In genomic region chr22:43301866-43302265, GRCh38 we compare ENCODE assay signal across 14 cellular contexts. TPM values are rescaled to one million over a fixed set of nuclear protein-coding genes. Genes with fewer than 3 reads are reported as not detected.
A peak's percentile ranks its signal among the peaks of the same experiment; 100 is the strongest.
DNase-seq lines count a peak whose midpoint lies in the region; ATAC-seq and TF ChIP-seq lines count a peak whose summit lies in the region.
"Had no signal": no experiment of that assay in that cellular context is flagged by ENCODE, and none has a peak within 500 bp of the region (broad histone marks: within the 10 kb centered on the region; RNA-seq: fewer than 3 reads in every experiment).

No MANE protein-coding gene starts in this region.

- H3K36me3 ChIP-seq in right atrium auricular region (no peaks in the 10 kb centered on the region), gastroesophageal sphincter (no peaks in the 10 kb centered on the region), neural progenitor cell (no peaks in the 10 kb centered on the region), tibial nerve (no peaks in the 10 kb centered on the region)
- H3K36me3 ChIP-seq: BLaER1 treated with 17β-estradiol and CSF1 and Interleukin-3, amounts not matched to agents 10 nM and 100 nM had no signal

- WGBS in gastroesophageal sphincter (ENCODE audit: low coverage in 1 of 2), 2 donors: 80% methylated on average over 1 of the region's 10 CpGs; no CpG with 5 or more reads in 1 of the 2 donors
- 78 to 91% methylated on average over 7 to 10 of the region's 10 CpGs for WGBS in tibial nerve, 2 donors

- TF ChIP-seq CTCF in right atrium auricular region (IDR thresholded peaks at IDR 0.05) (no peak), gastroesophageal sphincter (IDR thresholded peaks at IDR 0.05) (no peak), neural progenitor cell (IDR thresholded peaks at IDR 0.05) (no peak), tibial nerve (IDR thresholded peaks at IDR 0.05) (no peak)

- CTCF ChIA-PET in activated CD4-positive, alpha-beta memory T cell treated with anti-CD3 and anti-CD28 coated beads, Interleukin-2, amount 10 ng/mL, durations not matched to agents 7 days and 5 days (lab: Charles Lee): no interaction called here

- H3K36me3 Mint-ChIP-seq in neural progenitor cell: peaks cover 3% of the 10 kb centered on the region
- H3K36me3 Mint-ChIP-seq in T-helper 2 cell treated with Interferon-gamma antibody and Interleukin-4, amounts not matched to agents 5 μg/mL and 100 μg/mL, for 36 hours (ENCODE audit: low read depth): no peaks in the 10 kb centered on the region
- H3K36me3 Mint-ChIP-seq in activated CD4-positive, alpha-beta memory T cell treated with anti-CD3 and anti-CD28 coated beads, Interleukin-2, amount 10 ng/mL, durations not matched to agents 7 days and 5 days (ENCODE audit: low read depth): no peaks in the 10 kb centered on the region
- H3K36me3 Mint-ChIP-seq: CD4-positive, CD25-positive, alpha-beta regulatory T cell had no signal

- H3K27ac ChIP-seq in right atrium auricular region (no peak overlapping the region), gastroesophageal sphincter (peak overlapping the region; percentile 21 to 90 (median 67)), neural progenitor cell (no peak overlapping the region), tibial nerve (peak overlapping the region in 3 of 4 donors; percentile 23 to 89 (median 73))
- H3K27ac ChIP-seq: 22Rv1, GM23248 had no signal

- peak overlapping the region; percentile 76 for H3K27ac Mint-ChIP-seq in neural progenitor cell
- H3K27ac Mint-ChIP-seq in T-helper 2 cell treated with Interferon-gamma antibody and Interleukin-4, amounts not matched to agents 5 μg/mL and 100 μg/mL, for 36 hours: no peak overlapping the region
- no peak overlapping the region for H3K27ac Mint-ChIP-seq in activated CD4-positive, alpha-beta memory T cell treated with anti-CD3 and anti-CD28 coated beads, Interleukin-2, amount 10 ng/mL, durations not matched to agents 7 days and 5 days
- H3K27ac Mint-ChIP-seq: CD4-positive, CD25-positive, alpha-beta regulatory T cell had no signal

- H3K27me3 ChIP-seq in right atrium auricular region (no peaks in the 10 kb centered on the region), gastroesophageal sphincter (no peaks in the 10 kb centered on the region), neural progenitor cell (no peaks in the 10 kb centered on the region), tibial nerve (no peaks in the 10 kb centered on the region)
- H3K27me3 ChIP-seq: BLaER1 treated with 17β-estradiol and CSF1 and Interleukin-3, amounts not matched to agents 10 nM and 100 nM had no signal

- H2AFZ ChIP-seq in neural progenitor cell (replicated peaks): no peak overlapping the region
- H2AFZ ChIP-seq: GM23248 had no signal

- intact Hi-C loops in Right ventricle myocardium inferior (cut with DNase I): no loop called here

- H3K4me1 Mint-ChIP-seq in neural progenitor cell: peaks cover 70% of the 10 kb centered on the region
- H3K4me1 Mint-ChIP-seq in T-helper 2 cell treated with Interferon-gamma antibody and Interleukin-4, amounts not matched to agents 5 μg/mL and 100 μg/mL, for 36 hours (ENCODE audit: low read depth): no peaks in the 10 kb centered on the region
- no peaks in the 10 kb centered on the region for H3K4me1 Mint-ChIP-seq in activated CD4-positive, alpha-beta memory T cell treated with anti-CD3 and anti-CD28 coated beads, Interleukin-2, amount 10 ng/mL, durations not matched to agents 7 days and 5 days
- H3K4me1 Mint-ChIP-seq: CD4-positive, CD25-positive, alpha-beta regulatory T cell had no signal

- DNase-seq in Right ventricle myocardium inferior (ENCODE audit: missing footprints) (peak; percentile 37), right atrium auricular region (ENCODE audit: low spot score) (no peak), neural progenitor cell (ENCODE audit: low spot score) (no peak), tibial nerve (ENCODE audit: low spot score in 2 of 2) (no peak)
- no peak for DNase-seq in T-helper 2 cell treated with Interferon-gamma antibody and Interleukin-4, amounts not matched to agents 5 μg/mL and 100 μg/mL, for 36 hours (ENCODE audit: low spot score)
- DNase-seq in activated CD4-positive, alpha-beta memory T cell treated with anti-CD3 and anti-CD28 coated beads, Interleukin-2, amount 10 ng/mL, durations not matched to agents 7 days and 5 days: no peak
- DNase-seq: AML-193; CD4-positive, CD25-positive, alpha-beta regulatory T cell; DMS53; GM23248 had no signal

- H3K9me3 Mint-ChIP-seq in neural progenitor cell: no peaks in the 10 kb centered on the region
- H3K9me3 Mint-ChIP-seq in T-helper 2 cell treated with Interferon-gamma antibody and Interleukin-4, amounts not matched to agents 5 μg/mL and 100 μg/mL, for 36 hours: no peaks in the 10 kb centered on the region
- no peaks in the 10 kb centered on the region for H3K9me3 Mint-ChIP-seq in activated CD4-positive, alpha-beta memory T cell treated with anti-CD3 and anti-CD28 coated beads, Interleukin-2, amount 10 ng/mL, durations not matched to agents 7 days and 5 days
- H3K9me3 Mint-ChIP-seq: CD4-positive, CD25-positive, alpha-beta regulatory T cell had no signal

- no peak for TF ChIP-seq EP300 in gastroesophageal sphincter (IDR thresholded peaks at IDR 0.05)
- TF ChIP-seq EP300 in tibial nerve (IDR thresholded peaks at IDR 0.05): no peak

- no peak overlapping the region for H3K9ac ChIP-seq in neural progenitor cell
- H3K9ac ChIP-seq: GM23248 had no signal

- H3K4me1 ChIP-seq in right atrium auricular region (peaks cover 0 to 25% of the 10 kb centered on the region in 2 donors), gastroesophageal sphincter (peaks cover 7 to 99% (median 53%) of the 10 kb centered on the region in 3 donors), neural progenitor cell (peaks cover 34% of the 10 kb centered on the region), tibial nerve (peaks cover 0 to 72% (median 13%) of the 10 kb centered on the region in 4 donors)

- H3K4me3 Mint-ChIP-seq in neural progenitor cell: no peak overlapping the region
- no peak overlapping the region for H3K4me3 Mint-ChIP-seq in T-helper 2 cell treated with Interferon-gamma antibody and Interleukin-4, amounts not matched to agents 5 μg/mL and 100 μg/mL, for 36 hours
- no peak overlapping the region for H3K4me3 Mint-ChIP-seq in activated CD4-positive, alpha-beta memory T cell treated with anti-CD3 and anti-CD28 coated beads, Interleukin-2, amount 10 ng/mL, durations not matched to agents 7 days and 5 days

- H3K4me2 ChIP-seq in neural progenitor cell: no peak overlapping the region

- peaks cover 15% of the 10 kb centered on the region for H3K27me3 Mint-ChIP-seq in neural progenitor cell (ENCODE audit: insufficient read depth, low read depth)
- no peaks in the 10 kb centered on the region for H3K27me3 Mint-ChIP-seq in T-helper 2 cell treated with Interferon-gamma antibody and Interleukin-4, amounts not matched to agents 5 μg/mL and 100 μg/mL, for 36 hours (ENCODE audit: low read depth)
- H3K27me3 Mint-ChIP-seq in activated CD4-positive, alpha-beta memory T cell treated with anti-CD3 and anti-CD28 coated beads, Interleukin-2, amount 10 ng/mL, durations not matched to agents 7 days and 5 days: peaks cover 9% of the 10 kb centered on the region
- H3K27me3 Mint-ChIP-seq: CD4-positive, CD25-positive, alpha-beta regulatory T cell had no signal

- H3K4me3 ChIP-seq in right atrium auricular region: no peak overlapping the region
- no peak overlapping the region for H3K4me3 ChIP-seq in gastroesophageal sphincter
- no peak overlapping the region for H3K4me3 ChIP-seq in neural progenitor cell
- no peak overlapping the region for H3K4me3 ChIP-seq in tibial nerve
- H3K4me3 ChIP-seq: BLaER1 treated with 17β-estradiol and CSF1 and Interleukin-3, amounts not matched to agents 10 nM and 100 nM; GM23248 had no signal

- H3K9me3 ChIP-seq in right atrium auricular region (no peaks in the 10 kb centered on the region), gastroesophageal sphincter (no peaks in the 10 kb centered on the region), neural progenitor cell (ENCODE audit: low read depth) (no peaks in the 10 kb centered on the region), tibial nerve (no peaks in the 10 kb centered on the region)
- H3K9me3 ChIP-seq: BLaER1 treated with 17β-estradiol and CSF1 and Interleukin-3, amounts not matched to agents 10 nM and 100 nM had no signal

- H4K20me1 ChIP-seq in neural progenitor cell (ENCODE audit: low read depth): peaks cover 28% of the 10 kb centered on the region
- H4K20me1 ChIP-seq: BLaER1 treated with 17β-estradiol and CSF1 and Interleukin-3, amounts not matched to agents 10 nM and 100 nM had no signal

- H3F3A ChIP-seq in neural progenitor cell (ENCODE audit: low read depth): peaks cover 4% of the 10 kb centered on the region

- POLR2A ChIA-PET in activated CD4-positive, alpha-beta memory T cell treated with anti-CD3 and anti-CD28 coated beads, Interleukin-2, amount 10 ng/mL, durations not matched to agents 7 days and 5 days (lab: Charles Lee): no interaction called here

- ATAC-seq in Right ventricle myocardium inferior: no peak
- no peak for ATAC-seq in gastroesophageal sphincter
- no peak for ATAC-seq in GM19328 (IDR thresholded peaks at IDR 0.05; ENCODE audit: unreplicated experiment)

- H3K79me2 ChIP-seq in neural progenitor cell (ENCODE audit: low read depth): no peaks in the 10 kb centered on the region

- no peak for TF ChIP-seq POLR2A in gastroesophageal sphincter (IDR thresholded peaks at IDR 0.05)
- no peak for TF ChIP-seq POLR2A in tibial nerve (IDR thresholded peaks at IDR 0.05)

RNA-seq across cellular contexts. Expression of gene SCUBE1, which starts 41.3 kb away (rescaled TPM):
- total RNA-seq in Right ventricle myocardium inferior (0.89 TPM), right atrium auricular region (under 1 TPM; 0.04 to 0.16 TPM), gastroesophageal sphincter (100 to 1,000 TPM in 2 of 4 donors, 10 to 100 TPM in 2; 37.3 to 107 (median 75.9) TPM), neural progenitor cell (ENCODE audit: low replicate concordance) (25.9 and 35.3 TPM in 2 replicates), tibial nerve (100 to 1,000 TPM in 2 of 4 donors, 10 to 100 TPM in 2; 81.3 to 214 (median 141) TPM)
- total RNA-seq in activated CD4-positive, alpha-beta memory T cell treated with anti-CD3 and anti-CD28 coated beads, Interleukin-2, amount 10 ng/mL, durations not matched to agents 7 days and 5 days: under 1 TPM; 0.15 to 0.20 TPM
- total RNA-seq: GM23248 had no signal

Comparison
In these comparisons a context has a peak if more than half of its experiments do, and no peak if none do; other contexts are left out.
1. H3K27ac ChIP-seq: peak in gastroesophageal sphincter (4 of 4) and tibial nerve (3 of 4); none in right atrium auricular region (0 of 2) and neural progenitor cell (single experiment).
2. RNA of gene SCUBE1, which starts 41.3 kb away (total RNA-seq): 81.3 to 214 TPM in tibial nerve, 37.3 to 107 TPM in gastroesophageal sphincter and 25.9 to 35.3 TPM in neural progenitor cell; 0.89 TPM in Right ventricle myocardium inferior (single experiment), 0.15 to 0.20 TPM in activated CD4-positive, alpha-beta memory T cell treated with anti-CD3 and anti-CD28 coated beads, Interleukin-2, amount 10 ng/mL, durations not matched to agents 7 days and 5 days and 0.04 to 0.16 TPM in right atrium auricular region; every median in the first group is over 10 times any median in the second.